Comparison of ENCODE assay signal across 8 cellular contexts in the genomic region with DNA sequence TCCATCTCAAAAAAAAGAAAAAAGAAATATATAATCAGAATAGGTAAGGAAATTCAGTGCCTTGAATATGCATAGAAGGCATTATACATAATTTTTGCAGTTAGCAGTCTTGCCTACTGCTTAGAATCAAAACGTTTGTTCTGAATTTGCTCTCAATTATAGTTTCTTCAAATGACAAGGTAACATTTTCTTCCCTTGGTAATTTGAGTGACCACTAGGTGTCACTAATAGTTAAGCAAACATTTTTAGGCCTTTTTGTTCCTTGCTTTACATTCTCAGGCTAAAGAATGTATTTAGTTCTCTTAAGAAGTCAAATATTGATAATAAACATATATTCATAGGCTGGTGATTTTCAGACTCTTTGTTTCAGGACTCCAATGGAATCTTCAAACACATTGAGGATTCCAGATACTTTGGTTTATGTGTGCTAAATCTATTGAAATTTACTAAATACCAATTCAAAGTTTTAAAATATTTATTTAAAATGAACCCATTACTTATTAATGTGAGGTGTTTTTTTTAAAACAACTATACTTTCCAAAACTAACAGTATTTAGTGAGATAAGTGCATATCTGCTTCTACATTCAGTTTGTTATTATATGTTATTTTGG. TPM values are rescaled to one million over a fixed set of nuclear protein-coding genes. Genes with fewer than 3 reads are reported as not detected.
DNase-seq lines count a peak whose midpoint lies in the region; ATAC-seq and TF ChIP-seq lines count a peak whose summit lies in the region.

No MANE protein-coding gene starts in this region.

- no peak for ATAC-seq in GM21360 (IDR thresholded peaks at IDR 0.05; ENCODE audit: unreplicated experiment)

- TF ChIP-seq CTCF in fibroblast of mammary gland (conservative IDR thresholded peaks at IDR 0.05; ENCODE audit: control insufficient read depth, insufficient read depth, low read depth, low read length) = peak; percentile 65

- DNase-seq in DMS153 treated with DMSO at 0.1 percent for 48 hours (lab: John Stamatoyannopoulos, UW; ENCODE audit: unreplicated experiment) (peak; percentile 1), HT1080 (ENCODE audit: low read depth) (peak; percentile 27), SHP77 (lab: John Stamatoyannopoulos, UW) (peak; percentile 25 to 35), fibroblast of mammary gland (ENCODE audit: low read depth) (peak; percentile 68), putamen (ENCODE audit: low spot score) (peak; percentile 34), activated gamma-delta T cell treated with Interleukin-2 at 50 U/mL for 16 hours (no peak), activated T-cell treated with anti-CD3 and anti-CD28 coated beads for 4 hours (no peak)

- no peak overlapping the region for H3K4me3 ChIP-seq in fibroblast of mammary gland (ENCODE audit: control insufficient read depth, low read depth, low read length)

RNA-seq across cellular contexts. Expression of a gene that starts 55.0 kb away (rescaled TPM):
- total RNA-seq in HT1080 (2014; rRNA removed; shearing (Covaris generic)) = 1.6 and 2.6 TPM in 2 replicates
- polyA plus RNA-seq in HT1080 (2015; cell fraction: cytosol; rRNA removed) = 1.3 and 1.7 TPM in 2 replicates
- polyA plus RNA-seq in HT1080 (2015; cell fraction: nucleus; rRNA removed) = 3.5 and 6.0 TPM in 2 replicates

Comparison
In these comparisons a context has a peak if more than half of its experiments do, and no peak if none do; other contexts are left out.
1. DNase-seq: peak in DMS153 treated with DMSO at 0.1 percent for 48 hours (single experiment), HT1080 (single experiment), SHP77 (2 of 2), fibroblast of mammary gland (single experiment) and putamen (single experiment); none in activated gamma-delta T cell treated with Interleukin-2 at 50 U/mL for 16 hours (single experiment) and activated T-cell treated with anti-CD3 and anti-CD28 coated beads for 4 hours (single experiment).